31 cellular contexts compared by ENCODE assay signal in genomic region chr10:130251766-130252165, GRCh38.
"Had no signal": no experiment of that assay in that cellular context is flagged by ENCODE, and none has a peak within 500 bp of the region (broad histone marks: within the 10 kb centered on the region; RNA-seq: fewer than 3 reads in every experiment).

No MANE protein-coding gene starts in this region.

- DNase-seq: naive thymus-derived CD4-positive, alpha-beta T cell; natural killer cell; occipital lobe; pancreas; retina; right cardiac atrium; spleen; stimulated activated CD4-positive, alpha-beta T cell treated with anti-CD3 and anti-CD28 coated beads, Interleukin-12 subunit alpha, Interleukin-12 subunit beta, amount 100 ng/mL, for 4 hours; stimulated activated CD4-positive, alpha-beta T cell treated with anti-CD3 and anti-CD28 coated beads, Interleukin-1b, Interleukin-23, amount 100 ng/mL, for 48 hours; stimulated activated CD4-positive, alpha-beta T cell treated with anti-CD3 and anti-CD28 coated beads, Interleukin-4, amount 100 ng/mL, for 1 hour; stimulated activated CD4-positive, alpha-beta T cell treated with anti-CD3 and anti-CD28 coated beads, Interleukin-4, amount 100 ng/mL, for 4 hours; stimulated activated CD8-positive, alpha-beta memory T cell treated with anti-CD3 and anti-CD28 coated beads, Interleukin-4, amount 100 ng/mL, for 48 hours; stimulated activated naive CD4-positive, alpha-beta T cell; stimulated activated naive CD8-positive, alpha-beta T cell treated with anti-CD3 and anti-CD28 coated beads, Interleukin-15, amount 100 ng/mL, for 72 hours; stimulated activated naive CD8-positive, alpha-beta T cell treated with anti-CD3 and anti-CD28 coated beads, Interleukin-15, Interleukin-2, amounts not matched to agents 100 U/mL and 50 U/mL, for 24 hours; substantia nigra; testis; tibial artery; transverse colon; upper lobe of right lung had no signal

- H3K27ac ChIP-seq: neural progenitor cell, pancreas, prostate gland, skin epidermis, spleen, suprapubic skin, testis, tibial artery, transverse colon, upper lobe of right lung, vagina had no signal

- H3K36me3 Mint-ChIP-seq: natural killer cell; neural progenitor cell; stimulated activated memory B cell treated with anti-CD40 and anti-IgM and Interleukin-4, amounts not matched to agents 10 μg/mL and 1 μg/mL and 100 μg/mL, for 72 hours; type B pancreatic cell had no signal

- H3K27ac Mint-ChIP-seq: naive thymus-derived CD4-positive, alpha-beta T cell; natural killer cell; nephron; neural progenitor cell; stimulated activated memory B cell treated with anti-CD40 and anti-IgM and Interleukin-4, amounts not matched to agents 10 μg/mL and 1 μg/mL and 100 μg/mL, for 72 hours; stimulated activated naive CD8-positive, alpha-beta T cell treated with anti-CD3 and anti-CD28 coated beads, Interleukin-15, amount 100 ng/mL, for 72 hours; type B pancreatic cell had no signal

- H3K9ac ChIP-seq: neural progenitor cell had no signal

- H3K9me3 ChIP-seq: pancreas, prostate gland, suprapubic skin, testis, transverse colon, upper lobe of right lung, vagina had no signal

- ATAC-seq: naive thymus-derived CD4-positive, alpha-beta T cell; natural killer cell; pancreas; right cardiac atrium; sciatic nerve; stimulated activated memory B cell treated with anti-CD40 and anti-IgM and Interleukin-4, amounts not matched to agents 10 μg/mL and 1 μg/mL and 100 μg/mL, for 72 hours; stimulated activated naive CD8-positive, alpha-beta T cell treated with anti-CD3 and anti-CD28 coated beads, Interleukin-15, amount 100 ng/mL, for 72 hours; stimulated activated naive CD8-positive, alpha-beta T cell treated with anti-CD3 and anti-CD28 coated beads, Interleukin-15, Interleukin-2, amounts not matched to agents 100 U/mL and 50 U/mL, for 24 hours; upper lobe of right lung had no signal

- H3K9me3 Mint-ChIP-seq: natural killer cell; stimulated activated naive CD8-positive, alpha-beta T cell treated with anti-CD3 and anti-CD28 coated beads, Interleukin-15, amount 100 ng/mL, for 72 hours; type B pancreatic cell had no signal

- H3K36me3 ChIP-seq: neural progenitor cell, pancreas, prostate gland, spleen, suprapubic skin, tibial artery, transverse colon, upper lobe of right lung, vagina had no signal

- FAIRE-seq: pancreas, urothelium cell line had no signal

- H3K4me1 ChIP-seq: neural progenitor cell, pancreas, prostate gland, spleen, suprapubic skin, testis, tibial artery, transverse colon, upper lobe of right lung, vagina had no signal

- H3K4me2 ChIP-seq: neural progenitor cell, smooth muscle cell had no signal

- H3K27me3 ChIP-seq: neural progenitor cell, pancreas, spleen, suprapubic skin, testis, tibial artery, transverse colon, upper lobe of right lung, vagina had no signal

- H2AFZ ChIP-seq: neural progenitor cell had no signal

- H3K4me3 ChIP-seq: neural progenitor cell, pancreas, prostate gland, skin epidermis, smooth muscle cell, spleen, suprapubic skin, testis, tibial artery, transverse colon, upper lobe of right lung, vagina had no signal
